ENCODE assay signal across 1 cellular context in genomic region chr6:37102299-37103168, GRCh38.
TF ChIP-seq lines count a peak whose summit lies in the region.

No MANE protein-coding gene starts in this region.

TF ChIP-seq in HepG2, 621 proteins besides CTCF, POLR2A, EP300 and RAD21 (continued from another document and continues in another):
- TF ChIP-seq, protein P1, sequence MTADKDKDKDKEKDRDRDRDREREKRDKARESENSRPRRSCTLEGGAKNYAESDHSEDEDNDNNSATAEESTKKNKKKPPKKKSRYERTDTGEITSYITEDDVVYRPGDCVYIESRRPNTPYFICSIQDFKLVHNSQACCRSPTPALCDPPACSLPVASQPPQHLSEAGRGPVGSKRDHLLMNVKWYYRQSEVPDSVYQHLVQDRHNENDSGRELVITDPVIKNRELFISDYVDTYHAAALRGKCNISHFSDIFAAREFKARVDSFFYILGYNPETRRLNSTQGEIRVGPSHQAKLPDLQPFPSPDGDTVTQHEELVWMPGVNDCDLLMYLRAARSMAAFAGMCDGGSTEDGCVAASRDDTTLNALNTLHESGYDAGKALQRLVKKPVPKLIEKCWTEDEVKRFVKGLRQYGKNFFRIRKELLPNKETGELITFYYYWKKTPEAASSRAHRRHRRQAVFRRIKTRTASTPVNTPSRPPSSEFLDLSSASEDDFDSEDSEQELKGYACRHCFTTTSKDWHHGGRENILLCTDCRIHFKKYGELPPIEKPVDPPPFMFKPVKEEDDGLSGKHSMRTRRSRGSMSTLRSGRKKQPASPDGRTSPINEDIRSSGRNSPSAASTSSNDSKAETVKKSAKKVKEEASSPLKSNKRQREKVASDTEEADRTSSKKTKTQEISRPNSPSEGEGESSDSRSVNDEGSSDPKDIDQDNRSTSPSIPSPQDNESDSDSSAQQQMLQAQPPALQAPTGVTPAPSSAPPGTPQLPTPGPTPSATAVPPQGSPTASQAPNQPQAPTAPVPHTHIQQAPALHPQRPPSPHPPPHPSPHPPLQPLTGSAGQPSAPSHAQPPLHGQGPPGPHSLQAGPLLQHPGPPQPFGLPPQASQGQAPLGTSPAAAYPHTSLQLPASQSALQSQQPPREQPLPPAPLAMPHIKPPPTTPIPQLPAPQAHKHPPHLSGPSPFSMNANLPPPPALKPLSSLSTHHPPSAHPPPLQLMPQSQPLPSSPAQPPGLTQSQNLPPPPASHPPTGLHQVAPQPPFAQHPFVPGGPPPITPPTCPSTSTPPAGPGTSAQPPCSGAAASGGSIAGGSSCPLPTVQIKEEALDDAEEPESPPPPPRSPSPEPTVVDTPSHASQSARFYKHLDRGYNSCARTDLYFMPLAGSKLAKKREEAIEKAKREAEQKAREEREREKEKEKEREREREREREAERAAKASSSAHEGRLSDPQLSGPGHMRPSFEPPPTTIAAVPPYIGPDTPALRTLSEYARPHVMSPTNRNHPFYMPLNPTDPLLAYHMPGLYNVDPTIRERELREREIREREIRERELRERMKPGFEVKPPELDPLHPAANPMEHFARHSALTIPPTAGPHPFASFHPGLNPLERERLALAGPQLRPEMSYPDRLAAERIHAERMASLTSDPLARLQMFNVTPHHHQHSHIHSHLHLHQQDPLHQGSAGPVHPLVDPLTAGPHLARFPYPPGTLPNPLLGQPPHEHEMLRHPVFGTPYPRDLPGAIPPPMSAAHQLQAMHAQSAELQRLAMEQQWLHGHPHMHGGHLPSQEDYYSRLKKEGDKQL (CRISPR knock-in tag; IDR thresholded peaks at IDR 0.05; ENCODE audit: low read depth) = peak; percentile 56; the same call in 1 of the 2 replicates
- no peak for TF ChIP-seq SETDB1 (CRISPR knock-in tag; IDR thresholded peaks at IDR 0.05; ENCODE audit: borderline replicate concordance)
- peak; percentile 98 for TF ChIP-seq MAZ (IDR thresholded peaks at IDR 0.05; ENCODE audit: borderline replicate concordance, low read depth, low read length)
- no peak; the same call in 1 of the 2 replicates for TF ChIP-seq MAZ (CRISPR knock-in tag; IDR thresholded peaks at IDR 0.05; ENCODE audit: low read depth)
- TF ChIP-seq ONECUT2 (CRISPR knock-in tag; IDR thresholded peaks at IDR 0.05) = no peak
- TF ChIP-seq GPBP1L1 (CRISPR knock-in tag; IDR thresholded peaks at IDR 0.05) = no peak
- no peak for TF ChIP-seq ZNF781 (CRISPR knock-in tag; IDR thresholded peaks at IDR 0.05; ENCODE audit: borderline replicate concordance, not compliant biosample characterization)
- TF ChIP-seq ZNF644 (CRISPR knock-in tag; IDR thresholded peaks at IDR 0.05; ENCODE audit: low read depth) = no peak
- no peak for TF ChIP-seq HNF4G (IDR thresholded peaks at IDR 0.05; ENCODE audit: borderline replicate concordance, low read depth, low read length)
- no peak for TF ChIP-seq HNF4G (CRISPR knock-in tag; IDR thresholded peaks at IDR 0.05; ENCODE audit: borderline replicate concordance, low read depth)
- no peak for TF ChIP-seq SP2 (CRISPR knock-in tag; IDR thresholded peaks at IDR 0.05)
- no peak for TF ChIP-seq CENPX (CRISPR knock-in tag; IDR thresholded peaks at IDR 0.05)
- TF ChIP-seq RARG (CRISPR knock-in tag; IDR thresholded peaks at IDR 0.05; ENCODE audit: low read depth) = peak; percentile 20; the same call in 1 of the 2 replicates
- TF ChIP-seq RBAK (CRISPR knock-in tag; IDR thresholded peaks at IDR 0.05) = no peak
- TF ChIP-seq ZNF138 (CRISPR knock-in tag; IDR thresholded peaks at IDR 0.05; ENCODE audit: low read depth) = no peak; the same call in 1 of the 2 replicates
- no peak for TF ChIP-seq ZNF577 (CRISPR knock-in tag; IDR thresholded peaks at IDR 0.05; ENCODE audit: borderline replicate concordance, low read depth)
- no peak; the same call in 1 of the 2 replicates for TF ChIP-seq ZNF510 (CRISPR knock-in tag; IDR thresholded peaks at IDR 0.05; ENCODE audit: low read depth)
- peak; percentile 63 for TF ChIP-seq RARA (CRISPR knock-in tag; IDR thresholded peaks at IDR 0.05)
- TF ChIP-seq ZNF30 (CRISPR knock-in tag; IDR thresholded peaks at IDR 0.05) = no peak
- TF ChIP-seq KDM3A (CRISPR knock-in tag; IDR thresholded peaks at IDR 0.05; ENCODE audit: low read depth) = peak; percentile 64
- 0 out of 2 replicates have a peak, but pooled peaks have one; percentile 19 for TF ChIP-seq HMG20A (CRISPR knock-in tag; IDR thresholded peaks at IDR 0.05; ENCODE audit: borderline replicate concordance)
- TF ChIP-seq, protein P2, sequence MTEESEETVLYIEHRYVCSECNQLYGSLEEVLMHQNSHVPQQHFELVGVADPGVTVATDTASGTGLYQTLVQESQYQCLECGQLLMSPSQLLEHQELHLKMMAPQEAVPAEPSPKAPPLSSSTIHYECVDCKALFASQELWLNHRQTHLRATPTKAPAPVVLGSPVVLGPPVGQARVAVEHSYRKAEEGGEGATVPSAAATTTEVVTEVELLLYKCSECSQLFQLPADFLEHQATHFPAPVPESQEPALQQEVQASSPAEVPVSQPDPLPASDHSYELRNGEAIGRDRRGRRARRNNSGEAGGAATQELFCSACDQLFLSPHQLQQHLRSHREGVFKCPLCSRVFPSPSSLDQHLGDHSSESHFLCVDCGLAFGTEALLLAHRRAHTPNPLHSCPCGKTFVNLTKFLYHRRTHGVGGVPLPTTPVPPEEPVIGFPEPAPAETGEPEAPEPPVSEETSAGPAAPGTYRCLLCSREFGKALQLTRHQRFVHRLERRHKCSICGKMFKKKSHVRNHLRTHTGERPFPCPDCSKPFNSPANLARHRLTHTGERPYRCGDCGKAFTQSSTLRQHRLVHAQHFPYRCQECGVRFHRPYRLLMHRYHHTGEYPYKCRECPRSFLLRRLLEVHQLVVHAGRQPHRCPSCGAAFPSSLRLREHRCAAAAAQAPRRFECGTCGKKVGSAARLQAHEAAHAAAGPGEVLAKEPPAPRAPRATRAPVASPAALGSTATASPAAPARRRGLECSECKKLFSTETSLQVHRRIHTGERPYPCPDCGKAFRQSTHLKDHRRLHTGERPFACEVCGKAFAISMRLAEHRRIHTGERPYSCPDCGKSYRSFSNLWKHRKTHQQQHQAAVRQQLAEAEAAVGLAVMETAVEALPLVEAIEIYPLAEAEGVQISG (CRISPR knock-in tag; IDR thresholded peaks at IDR 0.05) = peak; percentile 77
- TF ChIP-seq, protein P3, sequence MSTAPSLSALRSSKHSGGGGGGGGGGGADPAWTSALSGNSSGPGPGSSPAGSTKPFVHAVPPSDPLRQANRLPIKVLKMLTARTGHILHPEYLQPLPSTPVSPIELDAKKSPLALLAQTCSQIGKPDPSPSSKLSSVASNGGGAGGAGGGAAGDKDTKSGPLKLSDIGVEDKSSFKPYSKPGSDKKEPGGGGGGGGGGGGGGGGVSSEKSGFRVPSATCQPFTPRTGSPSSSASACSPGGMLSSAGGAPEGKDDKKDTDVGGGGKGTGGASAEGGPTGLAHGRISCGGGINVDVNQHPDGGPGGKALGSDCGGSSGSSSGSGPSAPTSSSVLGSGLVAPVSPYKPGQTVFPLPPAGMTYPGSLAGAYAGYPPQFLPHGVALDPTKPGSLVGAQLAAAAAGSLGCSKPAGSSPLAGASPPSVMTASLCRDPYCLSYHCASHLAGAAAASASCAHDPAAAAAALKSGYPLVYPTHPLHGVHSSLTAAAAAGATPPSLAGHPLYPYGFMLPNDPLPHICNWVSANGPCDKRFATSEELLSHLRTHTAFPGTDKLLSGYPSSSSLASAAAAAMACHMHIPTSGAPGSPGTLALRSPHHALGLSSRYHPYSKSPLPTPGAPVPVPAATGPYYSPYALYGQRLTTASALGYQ (CRISPR knock-in tag; IDR thresholded peaks at IDR 0.05) = 0 out of 2 replicates have a peak, but pooled peaks have one; percentile 17
- TF ChIP-seq, protein P4, sequence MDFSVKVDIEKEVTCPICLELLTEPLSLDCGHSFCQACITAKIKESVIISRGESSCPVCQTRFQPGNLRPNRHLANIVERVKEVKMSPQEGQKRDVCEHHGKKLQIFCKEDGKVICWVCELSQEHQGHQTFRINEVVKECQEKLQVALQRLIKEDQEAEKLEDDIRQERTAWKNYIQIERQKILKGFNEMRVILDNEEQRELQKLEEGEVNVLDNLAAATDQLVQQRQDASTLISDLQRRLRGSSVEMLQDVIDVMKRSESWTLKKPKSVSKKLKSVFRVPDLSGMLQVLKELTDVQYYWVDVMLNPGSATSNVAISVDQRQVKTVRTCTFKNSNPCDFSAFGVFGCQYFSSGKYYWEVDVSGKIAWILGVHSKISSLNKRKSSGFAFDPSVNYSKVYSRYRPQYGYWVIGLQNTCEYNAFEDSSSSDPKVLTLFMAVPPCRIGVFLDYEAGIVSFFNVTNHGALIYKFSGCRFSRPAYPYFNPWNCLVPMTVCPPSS (IDR thresholded peaks at IDR 0.05) = no peak
- TF ChIP-seq, protein P5, sequence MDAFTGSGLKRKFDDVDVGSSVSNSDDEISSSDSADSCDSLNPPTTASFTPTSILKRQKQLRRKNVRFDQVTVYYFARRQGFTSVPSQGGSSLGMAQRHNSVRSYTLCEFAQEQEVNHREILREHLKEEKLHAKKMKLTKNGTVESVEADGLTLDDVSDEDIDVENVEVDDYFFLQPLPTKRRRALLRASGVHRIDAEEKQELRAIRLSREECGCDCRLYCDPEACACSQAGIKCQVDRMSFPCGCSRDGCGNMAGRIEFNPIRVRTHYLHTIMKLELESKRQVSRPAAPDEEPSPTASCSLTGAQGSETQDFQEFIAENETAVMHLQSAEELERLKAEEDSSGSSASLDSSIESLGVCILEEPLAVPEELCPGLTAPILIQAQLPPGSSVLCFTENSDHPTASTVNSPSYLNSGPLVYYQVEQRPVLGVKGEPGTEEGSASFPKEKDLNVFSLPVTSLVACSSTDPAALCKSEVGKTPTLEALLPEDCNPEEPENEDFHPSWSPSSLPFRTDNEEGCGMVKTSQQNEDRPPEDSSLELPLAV (CRISPR knock-in tag; conservative IDR thresholded peaks at IDR 0.05; ENCODE audit: low read depth) = no peak
- no peak for TF ChIP-seq DNMT1 (CRISPR knock-in tag; IDR thresholded peaks at IDR 0.05)
- TF ChIP-seq AKAP8 (CRISPR knock-in tag; IDR thresholded peaks at IDR 0.05) = 0 out of 2 replicates have a peak, but pooled peaks have one; percentile 46
- no peak for TF ChIP-seq ZNF564 (CRISPR knock-in tag; IDR thresholded peaks at IDR 0.05)
- TF ChIP-seq SNRNP70 (IDR thresholded peaks at IDR 0.05; ENCODE audit: low read depth, low read length) = no peak
- peak; percentile 59; the same call in 1 of the 2 replicates for TF ChIP-seq ZBTB7B (CRISPR knock-in tag; IDR thresholded peaks at IDR 0.05)
- TF ChIP-seq SKI (IDR thresholded peaks at IDR 0.05; ENCODE audit: partially characterized antibody) = peak; percentile 76
- TF ChIP-seq DR1 (CRISPR knock-in tag; IDR thresholded peaks at IDR 0.05) = no peak
- peak; percentile 75 for TF ChIP-seq TGIF2 (CRISPR knock-in tag; IDR thresholded peaks at IDR 0.05)
- TF ChIP-seq ZNF136 (CRISPR knock-in tag; IDR thresholded peaks at IDR 0.05; ENCODE audit: low read depth) = peak; percentile 82; the same call in 1 of the 2 replicates
- TF ChIP-seq ZNF235 (CRISPR knock-in tag; IDR thresholded peaks at IDR 0.05; ENCODE audit: borderline replicate concordance) = no peak
- TF ChIP-seq ZNF264 (CRISPR knock-in tag; IDR thresholded peaks at IDR 0.05) = peak; percentile 66; the same call in 1 of the 2 replicates
- no peak for TF ChIP-seq SP1 (IDR thresholded peaks at IDR 0.05)
- TF ChIP-seq SP1 (CRISPR knock-in tag; IDR thresholded peaks at IDR 0.05) = peak; percentile 60; the same call in 1 of the 2 replicates
- no peak for TF ChIP-seq MTA3 (CRISPR knock-in tag; IDR thresholded peaks at IDR 0.05)
- TF ChIP-seq ZNF766 (CRISPR knock-in tag; IDR thresholded peaks at IDR 0.05; ENCODE audit: borderline replicate concordance) = no peak; the same call in 1 of the 2 replicates
- TF ChIP-seq MTF1 (CRISPR knock-in tag; IDR thresholded peaks at IDR 0.05) = no peak
- no peak for TF ChIP-seq HES4 (CRISPR knock-in tag; IDR thresholded peaks at IDR 0.05; ENCODE audit: borderline replicate concordance)
- peak; percentile 89; the same call in 1 of the 2 replicates for TF ChIP-seq ETV5 (CRISPR knock-in tag; IDR thresholded peaks at IDR 0.05; ENCODE audit: borderline replicate concordance)
- no peak for TF ChIP-seq ZNF589 (CRISPR knock-in tag; conservative IDR thresholded peaks at IDR 0.05)
- TF ChIP-seq GABPB1 (CRISPR knock-in tag; IDR thresholded peaks at IDR 0.05) = peak; percentile 83
- TF ChIP-seq PTBP1 (IDR thresholded peaks at IDR 0.05; ENCODE audit: low read depth, low read length, poor library complexity, severe bottlenecking) = no peak
- no peak for TF ChIP-seq IKZF1 (IDR thresholded peaks at IDR 0.05)
- TF ChIP-seq ZNF839 (CRISPR knock-in tag; IDR thresholded peaks at IDR 0.05; ENCODE audit: borderline replicate concordance) = no peak
- TF ChIP-seq ELF1 (CRISPR knock-in tag; IDR thresholded peaks at IDR 0.05) = peak; percentile 80
- TF ChIP-seq ZBTB20 (CRISPR knock-in tag; IDR thresholded peaks at IDR 0.05; ENCODE audit: borderline replicate concordance, low read depth) = no peak; the same call in 1 of the 2 replicates
- no peak for TF ChIP-seq ZNF333 (CRISPR knock-in tag; IDR thresholded peaks at IDR 0.05; ENCODE audit: borderline replicate concordance)
- no peak for TF ChIP-seq HIVEP1 (CRISPR knock-in tag; IDR thresholded peaks at IDR 0.05)
- 0 out of 2 replicates have a peak, but pooled peaks have one; percentile 46 for TF ChIP-seq ZNF446 (CRISPR knock-in tag; IDR thresholded peaks at IDR 0.05)
- no peak for TF ChIP-seq ZBTB14 (CRISPR knock-in tag; IDR thresholded peaks at IDR 0.05)
- TF ChIP-seq GATA4 (IDR thresholded peaks at IDR 0.05; ENCODE audit: borderline replicate concordance, low read depth) = no peak; the same call in 1 of the 2 replicates
- TF ChIP-seq, protein P6, sequence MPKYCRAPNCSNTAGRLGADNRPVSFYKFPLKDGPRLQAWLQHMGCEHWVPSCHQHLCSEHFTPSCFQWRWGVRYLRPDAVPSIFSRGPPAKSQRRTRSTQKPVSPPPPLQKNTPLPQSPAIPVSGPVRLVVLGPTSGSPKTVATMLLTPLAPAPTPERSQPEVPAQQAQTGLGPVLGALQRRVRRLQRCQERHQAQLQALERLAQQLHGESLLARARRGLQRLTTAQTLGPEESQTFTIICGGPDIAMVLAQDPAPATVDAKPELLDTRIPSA (CRISPR knock-in tag; IDR thresholded peaks at IDR 0.05; ENCODE audit: borderline replicate concordance) = no peak
